Comparison of ENCODE assay signal across 16 cellular contexts in the genomic region with DNA sequence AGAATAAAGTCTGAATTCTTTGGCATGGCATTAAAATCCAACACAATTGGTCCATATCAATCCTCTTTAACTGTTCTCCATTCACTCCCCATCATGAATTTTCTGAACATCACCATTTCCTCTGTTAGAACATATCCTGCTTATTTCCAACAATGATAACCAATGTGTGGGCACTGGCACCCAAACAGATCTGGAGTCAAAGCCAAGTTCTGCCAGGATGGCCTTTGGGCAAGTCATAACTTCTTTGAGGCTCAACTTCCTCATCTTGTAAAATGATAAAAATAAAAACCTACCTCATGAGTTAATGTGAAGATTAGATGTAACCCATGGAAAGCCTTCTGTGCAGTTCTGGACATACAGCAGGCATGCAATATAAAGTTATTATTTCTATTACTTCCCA.
"Had no signal": no experiment of that assay in that cellular context is flagged by ENCODE, and none has a peak within 500 bp of the region (broad histone marks: within the 10 kb centered on the region; RNA-seq: fewer than 3 reads in every experiment).

No MANE protein-coding gene starts in this region.

- H3K27me3 ChIP-seq: adrenal gland, esophagus muscularis mucosa, left lung, pancreas, testis, uterus had no signal

- DNase-seq: activated CD4-positive, alpha-beta T cell treated with anti-CD3 and anti-CD28 coated beads, Interleukin-2, amount 10 ng/mL, durations not matched to agents 7 days and 5 days; activated CD4-positive, CD25-positive, alpha-beta regulatory T cell; activated naive CD4-positive, alpha-beta T cell treated with anti-CD3 and anti-CD28 coated beads, Interleukin-2, amount 50 U/mL, for 16 hours; activated T-cell treated with anti-CD3 and anti-CD28 coated beads for 4 hours; adrenal gland; endodermal cell; left lung; mesendoderm; pancreas; retina; stimulated activated CD4-positive, alpha-beta T cell treated with anti-CD3 and anti-CD28 coated beads, Interleukin-15, amount 100 ng/mL, for 24 hours; stimulated activated CD4-positive, alpha-beta T cell treated with anti-CD3 and anti-CD28 coated beads, Interleukin-4, amount 100 ng/mL, for 24 hours; stimulated activated naive CD8-positive, alpha-beta T cell treated with anti-CD3 and anti-CD28 coated beads, Interleukin-15, amount 100 ng/mL, for 72 hours; testis; uterus had no signal

- ATAC-seq: left lung; pancreas; stimulated activated naive CD8-positive, alpha-beta T cell treated with anti-CD3 and anti-CD28 coated beads, Interleukin-15, amount 100 ng/mL, for 72 hours had no signal

- H3K36me3 ChIP-seq: adrenal gland, esophagus muscularis mucosa, left lung, pancreas, uterus had no signal

- H3K27ac ChIP-seq: adrenal gland, esophagus muscularis mucosa, left lung, pancreas, testis, uterus had no signal

- H3K4me3 ChIP-seq: adrenal gland, esophagus muscularis mucosa, left lung, pancreas, testis, uterus had no signal

- H3K9me3 ChIP-seq: adrenal gland, esophagus muscularis mucosa, left lung, pancreas, testis, uterus had no signal

- H3K4me1 ChIP-seq: left lung had no signal
